In the genomic region with DNA sequence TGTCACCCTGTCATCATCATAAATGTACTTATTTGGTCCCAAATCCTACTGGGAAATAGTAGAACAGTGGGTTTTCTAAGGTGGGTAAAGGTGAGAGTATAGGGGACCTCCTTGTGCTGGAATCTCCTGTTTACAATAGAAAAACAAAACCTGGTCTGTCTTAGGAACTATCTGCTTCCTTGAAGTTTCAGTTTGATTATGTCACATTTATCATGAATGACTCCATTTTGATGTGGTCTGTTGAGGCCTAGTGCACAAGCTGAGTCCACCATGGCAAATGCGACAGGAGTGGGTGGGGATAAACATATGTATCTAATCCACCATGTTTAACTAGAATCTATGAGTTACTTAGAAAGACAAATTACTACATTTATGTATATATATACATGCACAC, we compare ENCODE assay signal across 18 cellular contexts. TPM values are rescaled to one million over a fixed set of nuclear protein-coding genes. Genes with fewer than 3 reads are reported as not detected.
DNase-seq lines count a peak whose midpoint lies in the region; ATAC-seq and TF ChIP-seq lines count a peak whose summit lies in the region.
"Had no signal": no experiment of that assay in that cellular context is flagged by ENCODE, and none has a peak within 500 bp of the region (broad histone marks: within the 10 kb centered on the region; RNA-seq: fewer than 3 reads in every experiment).

No MANE protein-coding gene starts in this region.

- H3K79me2 ChIP-seq in osteoblast (ENCODE audit: insufficient read depth, low read length) = no peaks in the 10 kb centered on the region

- H4K20me1 ChIP-seq in osteoblast (ENCODE audit: insufficient read depth, low read length) = no peaks in the 10 kb centered on the region

- H3K27ac ChIP-seq in 22Rv1 (peak overlapping the region; percentile 75), HL-60 (replicated peaks) (0 out of 2 replicates have a peak overlapping the region, but pooled peaks have one; percentile 6), body of pancreas (peak overlapping the region; percentile 6 to 84 (median 74)), osteoblast (ENCODE audit: low read depth, low read length) (no peak overlapping the region), upper lobe of right lung (no peak overlapping the region)
- H3K27ac ChIP-seq: ascending aorta, RWPE1 had no signal

- H3K36me3 ChIP-seq in body of pancreas (replicated peaks in 1 of 2; ENCODE audit: insufficient read depth in 1 of 2, low read depth in 2 of 2) (no peaks in the 10 kb centered on the region), osteoblast (ENCODE audit: insufficient read depth, low read length) (no peaks in the 10 kb centered on the region), upper lobe of right lung (no peaks in the 10 kb centered on the region), mucosa of descending colon (ENCODE audit: low read depth) (no peaks in the 10 kb centered on the region)
- H3K36me3 ChIP-seq: ascending aorta, HAP-1 had no signal

- no peaks in the 10 kb centered on the region for H3K9me3 ChIP-seq in body of pancreas
- no peaks in the 10 kb centered on the region for H3K9me3 ChIP-seq in osteoblast (ENCODE audit: low read depth, low read length)
- H3K9me3 ChIP-seq in upper lobe of right lung = no peaks in the 10 kb centered on the region
- no peaks in the 10 kb centered on the region for H3K9me3 ChIP-seq in mucosa of descending colon
- H3K9me3 ChIP-seq: ascending aorta, HAP-1 had no signal

- intact Hi-C loops in body of pancreas (cut with DNase I) = no loop called here
- intact Hi-C loops in upper lobe of right lung (cut with DNase I) = no loop called here
- intact Hi-C loops in mucosa of descending colon (cut with DNase I, micrococcal nuclease) = loop anchor here in 1 of 2 donors (5.0 kb wide), 1 partner anchor 67 kb away; no protein-coding TSS in a partner anchor

- peak overlapping the region; percentile 82 for H2AFZ ChIP-seq in osteoblast (ENCODE audit: low read length)

- H3K4me2 ChIP-seq in osteoblast (ENCODE audit: insufficient read depth, low read length) = no peak overlapping the region

- WGBS in body of pancreas, 2 donors = 75 to 79% methylated on average over 1 of the region's 1 CpG

- TF ChIP-seq POLR2A in body of pancreas (IDR thresholded peaks at IDR 0.05) = no peak

- H3K4me3 ChIP-seq in HL-60 (replicated peaks; ENCODE audit: insufficient read depth, low read length) = no peak overlapping the region
- no peak overlapping the region for H3K4me3 ChIP-seq in body of pancreas
- H3K4me3 ChIP-seq in osteoblast (ENCODE audit: insufficient read depth, low read length) = no peak overlapping the region
- no peak overlapping the region for H3K4me3 ChIP-seq in upper lobe of right lung
- no peak overlapping the region for H3K4me3 ChIP-seq in mucosa of descending colon
- H3K4me3 ChIP-seq: ascending aorta, HAP-1 had no signal

- TF ChIP-seq CTCF in 22Rv1 (IDR thresholded peaks at IDR 0.05) (no peak), HL-60 (IDR thresholded peaks at IDR 0.05; ENCODE audit: insufficient read depth, low read length) (no peak), body of pancreas (IDR thresholded peaks at IDR 0.05) (no peak), osteoblast (IDR thresholded peaks at IDR 0.05; ENCODE audit: extremely low read depth, low read depth, low read length) (no peak), upper lobe of right lung (IDR thresholded peaks at IDR 0.05) (no peak), mucosa of descending colon (IDR thresholded peaks at IDR 0.05) (no peak)

- DNase-seq in HL-60 (ENCODE audit: low read depth in 1 of 2, low spot score in 1 of 2) (no peak), body of pancreas (no peak), osteoblast (ENCODE audit: insufficient read length, low spot score, missing footprints) (no peak), upper lobe of right lung (no peak), mucosa of descending colon (no peak), A172 (ENCODE audit: low spot score) (no peak)
- DNase-seq: activated CD4-positive, CD25-positive, alpha-beta regulatory T cell treated with anti-CD3 and anti-CD28 coated beads, Interleukin-2, amount 50 U/mL, for 72 hours; activated naive CD4-positive, alpha-beta T cell treated with Interleukin-2 at 50 U/mL for 16 hours; activated T-cell treated with anti-CD3 and anti-CD28 coated beads, Interleukin-2, amount 50 U/mL, for 4 hours; left ventricle myocardium superior; NCI-H2171; stimulated activated naive CD8-positive, alpha-beta T cell treated with anti-CD3 and anti-CD28 coated beads, Interleukin-15, Interleukin-2, amounts not matched to agents 100 U/mL and 50 U/mL, for 24 hours had no signal

- H3K27me3 ChIP-seq in HL-60 (ENCODE audit: insufficient read depth, poor library complexity, severe bottlenecking) (no peaks in the 10 kb centered on the region), body of pancreas (no peaks in the 10 kb centered on the region), osteoblast (ENCODE audit: insufficient read depth, low read length) (no peaks in the 10 kb centered on the region), upper lobe of right lung (no peaks in the 10 kb centered on the region)
- H3K27me3 ChIP-seq: ascending aorta had no signal

- H3K4me1 ChIP-seq in body of pancreas (peaks cover 22% of the 10 kb centered on the region), osteoblast (ENCODE audit: insufficient read depth, low read length) (peaks cover 6% of the 10 kb centered on the region), upper lobe of right lung (peaks cover 12% of the 10 kb centered on the region), mucosa of descending colon (ENCODE audit: low read depth) (peaks cover 11% of the 10 kb centered on the region)
- H3K4me1 ChIP-seq: ascending aorta had no signal

- ATAC-seq in body of pancreas = peak; percentile 7
- no peak for ATAC-seq in upper lobe of right lung
- no peak for ATAC-seq in mucosa of descending colon
- no peak for ATAC-seq in HG02798 (IDR thresholded peaks at IDR 0.05; ENCODE audit: poor library complexity, unreplicated experiment)
- ATAC-seq: activated CD8-positive, alpha-beta T cell treated with anti-CD3 and anti-CD28 coated beads, Interleukin-2, amount 10 ng/mL, durations not matched to agents 7 days and 5 days; activated T-cell treated with anti-CD3 and anti-CD28 coated beads, Interleukin-2, amount 50 U/mL, for 4 hours; left ventricle myocardium superior; stimulated activated naive CD8-positive, alpha-beta T cell treated with anti-CD3 and anti-CD28 coated beads, Interleukin-15, Interleukin-2, amounts not matched to agents 100 U/mL and 50 U/mL, for 24 hours had no signal

RNA-seq across cellular contexts. Expression of a gene that starts 13.0 kb away (rescaled TPM):
- total RNA-seq in body of pancreas (100 to 1,000 TPM in 1 of 2 donors, 10 to 100 TPM in 1; 77.0 to 117 TPM), osteoblast (53.6 and 57.5 TPM in 2 replicates), upper lobe of right lung (93.7 TPM), mucosa of descending colon (100 to 1,000 TPM; 151 to 228 (median 202) TPM)
- 237 and 258 TPM in 2 replicates for total RNA-seq in A172 (2014; rRNA removed; shearing (Covaris generic))

RNA-seq across cellular contexts. Expression of a gene that starts 14.2 kb away (rescaled TPM):
- total RNA-seq in body of pancreas (100 to 1,000 TPM; 245 to 400 TPM), osteoblast (18.3 and 26.1 TPM in 2 replicates), upper lobe of right lung (259 TPM), mucosa of descending colon (100 to 1,000 TPM in 1 of 3 donors, 10 to 100 TPM in 2; 82.6 to 202 (median 98.9) TPM)
- total RNA-seq in A172 (2014; rRNA removed; shearing (Covaris generic)) = 48.7 and 50.4 TPM in 2 replicates
- total RNA-seq: activated CD8-positive, alpha-beta T cell treated with anti-CD3 and anti-CD28 coated beads, Interleukin-2, amount 10 ng/mL, durations not matched to agents 7 days and 5 days had no signal

RNA-seq across cellular contexts. Expression of a gene that starts 23.5 kb away (rescaled TPM):
- total RNA-seq in body of pancreas = 10 to 100 TPM in 1 of 2 donors, 1 to 10 TPM in 1; 6.0 to 10.2 TPM
- total RNA-seq in osteoblast = 5.0 and 6.2 TPM in 2 replicates
- 4.4 TPM for total RNA-seq in upper lobe of right lung
- 10 to 100 TPM; 10.9 to 11.8 (median 11.3) TPM for total RNA-seq in mucosa of descending colon
- 5.7 and 11.1 TPM in 2 replicates for total RNA-seq in A172 (2014; rRNA removed; shearing (Covaris generic))

RNA-seq across cellular contexts. Expression of a gene that starts 32.3 kb away (rescaled TPM):
- total RNA-seq in body of pancreas (10 to 100 TPM; 35.5 to 69.9 TPM), osteoblast (1.8 and 3.8 TPM in 2 replicates), upper lobe of right lung (20.1 TPM), mucosa of descending colon (10 to 100 TPM; 29.9 to 53.0 (median 30.2) TPM)
- 0.88 and 2.8 TPM in 2 replicates for total RNA-seq in A172 (2014; rRNA removed; shearing (Covaris generic))

RNA-seq across cellular contexts. Expression of a gene that starts 32.5 kb away (rescaled TPM):
- total RNA-seq in body of pancreas (10 to 100 TPM in 1 of 2 donors, 1 to 10 TPM in 1; 4.9 to 25.2 TPM), osteoblast (1.8 and 4.0 TPM in 2 replicates), upper lobe of right lung (10.2 TPM), mucosa of descending colon (10 to 100 TPM; 11.8 to 14.5 (median 14.5) TPM)
- 0.67 TPM in 1 of 2 replicates, not detected in the other for total RNA-seq in A172 (2014; rRNA removed; shearing (Covaris generic))

Comparison
In these comparisons a context has a peak if more than half of its experiments do, and no peak if none do; other contexts are left out.
1. H3K27ac ChIP-seq: peak in 22Rv1 (single experiment), HL-60 (single experiment) and body of pancreas (4 of 4); none in osteoblast (single experiment) and upper lobe of right lung (single experiment).